In the genomic region with DNA sequence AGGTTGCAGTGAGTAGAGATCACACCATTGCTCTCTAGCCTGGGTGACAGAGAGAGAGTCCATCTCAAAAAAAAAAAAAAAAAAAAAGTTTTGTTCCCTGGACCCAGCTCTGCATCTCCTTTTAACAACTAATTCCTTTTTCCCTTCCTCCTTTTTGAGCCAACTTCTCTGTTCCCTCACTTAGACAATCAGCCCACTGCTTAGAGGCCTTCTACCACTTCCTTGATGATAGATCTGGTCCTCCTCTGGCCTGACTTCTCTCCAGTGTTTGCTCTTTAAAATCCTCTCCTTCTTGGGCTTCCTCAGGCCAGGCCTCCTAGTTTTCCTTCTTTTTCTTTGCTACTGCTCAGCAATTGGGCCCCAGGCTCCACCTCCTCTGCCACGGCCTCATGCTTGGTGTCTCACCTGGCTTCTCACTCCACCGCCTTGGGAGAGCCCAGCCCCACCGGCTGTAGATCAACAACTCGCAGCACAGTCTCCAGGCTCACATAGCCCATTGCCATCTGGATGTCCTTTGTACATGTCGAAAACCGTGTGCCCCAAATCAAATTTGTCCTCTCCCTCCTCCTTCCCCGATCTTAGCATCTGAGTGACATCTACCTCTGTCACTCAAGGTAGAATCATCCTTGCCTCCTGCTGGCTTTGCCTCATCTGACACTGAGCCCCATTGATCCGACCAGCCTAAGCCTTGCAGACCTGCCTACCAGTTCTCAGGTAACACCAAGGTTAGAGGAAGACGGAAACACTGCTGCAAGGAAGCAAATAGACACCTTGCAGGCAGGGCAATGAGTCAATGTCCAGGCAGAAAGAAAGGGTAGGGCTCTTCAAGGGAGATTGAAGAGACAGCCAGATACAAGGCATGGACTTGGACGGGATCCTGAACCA, we compare ENCODE assay signal across 14 cellular contexts. TPM values are rescaled to one million over a fixed set of nuclear protein-coding genes. Genes with fewer than 3 reads are reported as not detected.
DNase-seq lines count a peak whose midpoint lies in the region; FAIRE-seq and TF ChIP-seq lines count a peak whose summit lies in the region.
"Had no signal": no experiment of that assay in that cellular context is flagged by ENCODE, and none has a peak within 500 bp of the region (broad histone marks: within the 10 kb centered on the region; RNA-seq: fewer than 3 reads in every experiment).

No MANE protein-coding gene starts in this region.

- H3K9me2 ChIP-seq in SK-N-SH = no peaks in the 10 kb centered on the region

- H3K36me3 ChIP-seq in kidney (ENCODE audit: control insufficient read depth in 1 of 2, insufficient read depth in 2 of 2, low read length in 2 of 2) (no peaks in the 10 kb centered on the region), SK-N-SH (replicated peaks in 1 of 2; ENCODE audit: control insufficient read depth in 1 of 2, insufficient read depth in 2 of 2, low read length in 1 of 2) (no peaks in the 10 kb centered on the region), smooth muscle cell (ENCODE audit: low read depth) (no peaks in the 10 kb centered on the region)

- H3K27me3 Mint-ChIP-seq in activated naive CD4-positive, alpha-beta T cell treated with anti-CD3 and anti-CD28 coated beads, Interleukin-2, amount 10 ng/mL, durations not matched to agents 7 days and 5 days = no peaks in the 10 kb centered on the region
- H3K27me3 Mint-ChIP-seq in activated naive CD4-positive, alpha-beta T cell treated with anti-CD3 and anti-CD28 coated beads for 36 hours (ENCODE audit: low read depth) = no peaks in the 10 kb centered on the region
- H3K27me3 Mint-ChIP-seq: stimulated activated naive CD8-positive, alpha-beta T cell treated with anti-CD3 and anti-CD28 coated beads, Interleukin-15, amount 100 ng/mL, for 72 hours had no signal

- peaks cover 3% of the 10 kb centered on the region for H3K36me3 Mint-ChIP-seq in activated naive CD4-positive, alpha-beta T cell treated with anti-CD3 and anti-CD28 coated beads, Interleukin-2, amount 10 ng/mL, durations not matched to agents 7 days and 5 days
- no peaks in the 10 kb centered on the region for H3K36me3 Mint-ChIP-seq in activated naive CD4-positive, alpha-beta T cell treated with anti-CD3 and anti-CD28 coated beads for 36 hours (ENCODE audit: low read depth)

- H3K9me3 ChIP-seq in kidney (ENCODE audit: control insufficient read depth in 1 of 2, low read length in 2 of 2) = no peaks in the 10 kb centered on the region
- H3K9me3 ChIP-seq in SK-N-SH = no peaks in the 10 kb centered on the region
- H3K9me3 ChIP-seq in smooth muscle cell (replicated peaks; ENCODE audit: low read depth) = no peaks in the 10 kb centered on the region

- POLR2A ChIA-PET in SK-N-SH (lab: Yijun Ruan, JAX) = no interaction called here

- H3K4me1 ChIP-seq in kidney (ENCODE audit: control insufficient read depth in 1 of 2, insufficient read depth in 1 of 2, low read depth in 1 of 2, low read length in 2 of 2) (peaks cover 19 to 23% of the 10 kb centered on the region in 2 donors), SK-N-SH (ENCODE audit: control insufficient read depth in 1 of 2, insufficient read depth in 2 of 2, low read depth in 1 of 2, low read length in 1 of 2) (peaks cover 0 to 8% of the 10 kb centered on the region in 2 experiments; a peak in 1 of 4 replicates), smooth muscle cell (ENCODE audit: low read depth) (no peaks in the 10 kb centered on the region)

- TF ChIP-seq CTCF in kidney (IDR thresholded peaks at IDR 0.05; ENCODE audit: borderline replicate concordance, extremely low read depth, insufficient read depth) = no peak
- no peak for TF ChIP-seq CTCF in SK-N-SH (IDR thresholded peaks at IDR 0.05)
- no peak for TF ChIP-seq CTCF in smooth muscle cell (IDR thresholded peaks at IDR 0.05; ENCODE audit: borderline replicate concordance, insufficient read depth, poor library complexity, severe bottlenecking)

- H2AFZ ChIP-seq in SK-N-SH (ENCODE audit: low read depth) = no peak overlapping the region
- no peak overlapping the region for H2AFZ ChIP-seq in smooth muscle cell (ENCODE audit: low read depth)

- H3K9ac ChIP-seq in kidney (ENCODE audit: low read length in 2 of 2) (no peak overlapping the region), SK-N-SH (no peak overlapping the region), smooth muscle cell (ENCODE audit: low read depth) (no peak overlapping the region)
- H3K9ac ChIP-seq: KMS-11 had no signal

- 88% methylated on average over 10 of the region's 10 CpGs for WGBS in SK-N-SH (ENCODE audit: low lambda C conversion rate)
- WGBS in smooth muscle cell (ENCODE audit: low lambda C conversion rate) = 81% methylated on average over 10 of the region's 10 CpGs

- intact Hi-C loops in activated naive CD4-positive, alpha-beta T cell treated with anti-CD3 and anti-CD28 coated beads for 36 hours (cut with micrococcal nuclease) = no loop called here
- intact Hi-C loops in kidney (cut with DNase I) = no loop called here

- H3K4me3 ChIP-seq in kidney (ENCODE audit: low read length in 2 of 2) = no peak overlapping the region
- H3K4me3 ChIP-seq in SK-N-SH (ENCODE audit: low read depth in 2 of 2, low read length in 1 of 2) = no peak overlapping the region
- H3K4me3 ChIP-seq in smooth muscle cell = no peak overlapping the region

- no peaks in the 10 kb centered on the region for H3F3A ChIP-seq in SK-N-SH (replicated peaks; ENCODE audit: insufficient read depth)
- H3F3A ChIP-seq in smooth muscle cell (ENCODE audit: low read depth) = no peaks in the 10 kb centered on the region

- no peaks in the 10 kb centered on the region for H3K9me3 Mint-ChIP-seq in activated naive CD4-positive, alpha-beta T cell treated with anti-CD3 and anti-CD28 coated beads, Interleukin-2, amount 10 ng/mL, durations not matched to agents 7 days and 5 days
- H3K9me3 Mint-ChIP-seq in activated naive CD4-positive, alpha-beta T cell treated with anti-CD3 and anti-CD28 coated beads for 36 hours = no peaks in the 10 kb centered on the region
- H3K9me3 Mint-ChIP-seq: stimulated activated naive CD8-positive, alpha-beta T cell treated with anti-CD3 and anti-CD28 coated beads, Interleukin-15, amount 100 ng/mL, for 72 hours had no signal

- peak overlapping the region; percentile 49 for H3K27ac Mint-ChIP-seq in activated naive CD4-positive, alpha-beta T cell treated with anti-CD3 and anti-CD28 coated beads, Interleukin-2, amount 10 ng/mL, durations not matched to agents 7 days and 5 days
- H3K27ac Mint-ChIP-seq in activated naive CD4-positive, alpha-beta T cell treated with anti-CD3 and anti-CD28 coated beads for 36 hours = no peak overlapping the region
- H3K27ac Mint-ChIP-seq: stimulated activated naive CD8-positive, alpha-beta T cell treated with anti-CD3 and anti-CD28 coated beads, Interleukin-15, amount 100 ng/mL, for 72 hours had no signal

- no peak for TF ChIP-seq EP300 in SK-N-SH (IDR thresholded peaks at IDR 0.05; ENCODE audit: borderline replicate concordance in 1 of 2, low read depth in 1 of 2, low read length in 1 of 2)

- CTCF ChIA-PET in activated naive CD4-positive, alpha-beta T cell treated with anti-CD3 and anti-CD28 coated beads, Interleukin-2, amount 10 ng/mL, durations not matched to agents 7 days and 5 days (lab: Charles Lee) = no interaction called here
- CTCF ChIA-PET in activated naive CD4-positive, alpha-beta T cell treated with anti-CD3 and anti-CD28 coated beads for 36 hours (lab: Charles Lee) = no interaction called here
- CTCF ChIA-PET in SK-N-SH (lab: Yijun Ruan, JAX) = interaction anchor here (0.8 kb wide), 1 partner anchor 21 kb away, joined by 3 read pairs; no protein-coding TSS in a partner anchor

- no peak overlapping the region for H3K4me2 ChIP-seq in SK-N-SH
- no peak overlapping the region for H3K4me2 ChIP-seq in smooth muscle cell
- H3K4me2 ChIP-seq: KMS-11 had no signal

- H3K4me1 Mint-ChIP-seq in activated naive CD4-positive, alpha-beta T cell treated with anti-CD3 and anti-CD28 coated beads, Interleukin-2, amount 10 ng/mL, durations not matched to agents 7 days and 5 days = peaks cover 29% of the 10 kb centered on the region
- H3K4me1 Mint-ChIP-seq in activated naive CD4-positive, alpha-beta T cell treated with anti-CD3 and anti-CD28 coated beads for 36 hours (ENCODE audit: low read depth) = peaks cover 20% of the 10 kb centered on the region

- TF ChIP-seq RAD21 in SK-N-SH (IDR thresholded peaks at IDR 0.05; ENCODE audit: low read length) = no peak

- H3K27ac ChIP-seq in kidney (ENCODE audit: low read depth in 2 of 2, low read length in 2 of 2) (no peak overlapping the region), substantia nigra (ENCODE audit: low read depth, low read length, poor library complexity, severe bottlenecking) (peak overlapping the region; percentile 42), SK-N-SH (ENCODE audit: low read depth in 2 of 2, low read length in 1 of 2) (no peak overlapping the region), smooth muscle cell (ENCODE audit: low read depth) (no peak overlapping the region)
- H3K27ac ChIP-seq: KMS-11 had no signal

- H3K27me3 ChIP-seq in SK-N-SH (ENCODE audit: insufficient read depth) = no peaks in the 10 kb centered on the region
- no peaks in the 10 kb centered on the region for H3K27me3 ChIP-seq in smooth muscle cell (ENCODE audit: low read depth)

- no peak overlapping the region for H3K4me3 Mint-ChIP-seq in activated naive CD4-positive, alpha-beta T cell treated with anti-CD3 and anti-CD28 coated beads, Interleukin-2, amount 10 ng/mL, durations not matched to agents 7 days and 5 days
- H3K4me3 Mint-ChIP-seq in activated naive CD4-positive, alpha-beta T cell treated with anti-CD3 and anti-CD28 coated beads for 36 hours = no peak overlapping the region
- H3K4me3 Mint-ChIP-seq: stimulated activated naive CD8-positive, alpha-beta T cell treated with anti-CD3 and anti-CD28 coated beads, Interleukin-15, amount 100 ng/mL, for 72 hours had no signal

- no peak for FAIRE-seq in kidney (lab: Jason Lieb, UNC)
- FAIRE-seq: endothelial cell of umbilical vein had no signal

- H3K79me2 ChIP-seq in SK-N-SH (ENCODE audit: insufficient read depth) = no peaks in the 10 kb centered on the region
- H3K79me2 ChIP-seq in smooth muscle cell (ENCODE audit: low read depth) = no peaks in the 10 kb centered on the region

- DNase-seq in activated naive CD4-positive, alpha-beta T cell treated with anti-CD3 and anti-CD28 coated beads, Interleukin-2, amount 10 ng/mL, durations not matched to agents 7 days and 5 days = no peak
- DNase-seq in activated naive CD4-positive, alpha-beta T cell treated with anti-CD3 and anti-CD28 coated beads for 36 hours = no peak
- peak; percentile 71 for DNase-seq in SKM-1 treated with dmso at 0.1 percent for 144 hours (lab: John Stamatoyannopoulos, UW; ENCODE audit: unreplicated experiment)
- peak; percentile 78 for DNase-seq in kidney
- no peak for DNase-seq in substantia nigra (lab: John Stamatoyannopoulos, UW)
- no peak for DNase-seq in RKO (ENCODE audit: low spot score)
- DNase-seq in SK-N-SH = no peak
- DNase-seq in smooth muscle cell (lab: John Stamatoyannopoulos, UW; ENCODE audit: unreplicated experiment) = no peak
- DNase-seq: activated CD8-positive, alpha-beta memory T cell treated with anti-CD3 and anti-CD28 coated beads, Interleukin-2, amount 50 U/mL, for 48 hours; GOT3; NCI-H524; stimulated activated naive CD8-positive, alpha-beta T cell treated with anti-CD3 and anti-CD28 coated beads, Interleukin-15, amount 100 ng/mL, for 72 hours had no signal

- H4K20me1 ChIP-seq in SK-N-SH (ENCODE audit: insufficient read depth) (no peaks in the 10 kb centered on the region), smooth muscle cell (ENCODE audit: low read depth) (no peaks in the 10 kb centered on the region)

RNA-seq across cellular contexts. Expression of a gene that starts 17.4 kb away (rescaled TPM):
- total RNA-seq in activated naive CD4-positive, alpha-beta T cell treated with anti-CD3 and anti-CD28 coated beads for 36 hours = 10 to 100 TPM; 39.5 to 41.3 TPM
- 57.2 TPM for total RNA-seq in kidney
- polyA plus RNA-seq in kidney (ENCODE audit: insufficient read depth, low read depth, low replicate concordance) = 13.3 TPM
- 2.1 and 4.3 TPM in 2 replicates for polyA plus RNA-seq in SK-N-SH (2012; rRNA removed)
- 0.75 and 0.89 TPM in 2 replicates for polyA plus RNA-seq in SK-N-SH (2012; cell fraction: cytosol; rRNA removed)
- polyA plus RNA-seq in SK-N-SH (2012; cell fraction: nucleus; rRNA removed) = 25.3 and 25.5 TPM in 2 replicates
- total RNA-seq in smooth muscle cell = 3.0 and 3.6 TPM in 2 replicates
- 3.7 and 9.0 TPM in 2 replicates for polyA plus RNA-seq in smooth muscle cell

Comparison
In these comparisons a context has a peak if more than half of its experiments do, and no peak if none do; other contexts are left out.
1. DNase-seq: peak in SKM-1 treated with dmso at 0.1 percent for 144 hours (single experiment) and kidney (single experiment); none in activated naive CD4-positive, alpha-beta T cell treated with anti-CD3 and anti-CD28 coated beads, Interleukin-2, amount 10 ng/mL, durations not matched to agents 7 days and 5 days (single experiment), activated naive CD4-positive, alpha-beta T cell treated with anti-CD3 and anti-CD28 coated beads for 36 hours (single experiment), substantia nigra (0 of 49), RKO (single experiment), SK-N-SH (single experiment) and smooth muscle cell (single experiment).